In the genomic region with DNA sequence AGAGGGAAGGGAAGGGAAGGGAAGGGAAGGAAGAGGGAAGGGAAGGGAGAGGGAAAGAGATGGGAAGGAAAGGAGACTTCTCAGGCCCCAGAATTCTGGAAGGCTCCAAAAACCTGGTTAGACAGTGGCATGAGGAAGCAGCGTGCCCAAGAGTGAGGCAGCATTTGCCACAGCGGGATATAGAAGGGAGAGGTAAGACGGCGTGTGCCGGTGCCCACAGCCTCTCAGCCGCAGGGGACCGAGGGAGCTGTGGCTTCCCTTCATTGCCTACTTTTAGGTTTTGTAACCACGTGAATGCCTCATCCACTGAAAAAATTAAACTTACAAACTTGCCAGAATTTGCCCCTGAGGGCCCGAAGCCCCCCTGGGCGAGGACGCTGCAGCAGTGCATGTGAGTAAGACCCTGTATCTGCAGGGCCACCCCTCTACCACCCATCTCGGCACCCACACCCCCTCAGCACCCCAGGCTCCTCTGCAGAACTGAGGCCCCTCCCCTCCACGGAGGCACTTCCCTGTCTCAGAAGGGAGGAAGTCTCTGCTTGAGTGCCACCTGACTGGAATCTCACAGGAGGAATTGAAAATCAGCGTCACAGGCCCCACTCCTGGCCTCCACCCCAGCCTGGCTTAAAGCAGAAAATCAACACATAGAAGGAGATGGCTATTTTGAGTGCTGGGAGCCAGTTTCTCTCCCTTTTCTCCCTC, we compare ENCODE assay signal across 12 cellular contexts. TPM values are rescaled to one million over a fixed set of nuclear protein-coding genes. Genes with fewer than 3 reads are reported as not detected.
DNase-seq lines count a peak whose midpoint lies in the region; ATAC-seq and TF ChIP-seq lines count a peak whose summit lies in the region.
"Had no signal": no experiment of that assay in that cellular context is flagged by ENCODE, and none has a peak within 500 bp of the region (broad histone marks: within the 10 kb centered on the region; RNA-seq: fewer than 3 reads in every experiment).

No MANE protein-coding gene starts in this region.

- WGBS in sigmoid colon, 2 donors, result 42 to 75% methylated on average over 14 of the region's 14 CpGs

- no peak for TF ChIP-seq EP300 in sigmoid colon (IDR thresholded peaks at IDR 0.05)

- no peaks in the 10 kb centered on the region for H3K9me3 ChIP-seq in sigmoid colon
- H3K9me3 ChIP-seq: SJCRH30 had no signal

- no peaks in the 10 kb centered on the region for H3K36me3 ChIP-seq in sigmoid colon
- H3K36me3 ChIP-seq: SJCRH30 had no signal

- peaks cover 19% of the 10 kb centered on the region for H3K4me1 Mint-ChIP-seq in endothelial cell (ENCODE audit: unreplicated experiment)

- H3K4me1 ChIP-seq in sigmoid colon, result no peaks in the 10 kb centered on the region

- H3K9me3 Mint-ChIP-seq in endothelial cell (ENCODE audit: unreplicated experiment), result no peaks in the 10 kb centered on the region
- H3K9me3 Mint-ChIP-seq: stimulated activated effector memory CD8-positive, alpha-beta T cell treated with anti-CD3 and anti-CD28 coated beads, Interleukin-12 subunit alpha, Interleukin-12 subunit beta, amount 100 ng/mL, for 72 hours had no signal

- no peak for TF ChIP-seq POLR2A in sigmoid colon (IDR thresholded peaks at IDR 0.05)

- no peaks in the 10 kb centered on the region for H3K27me3 Mint-ChIP-seq in endothelial cell (ENCODE audit: unreplicated experiment)

- DNase-seq in CD1c-positive myeloid dendritic cell (ENCODE audit: extremely low spot score) (peak; percentile 85), UCSD-AML1 (lab: John Stamatoyannopoulos, UW; ENCODE audit: unreplicated experiment) (peak; percentile 68), hippocampal formation (lab: John Stamatoyannopoulos, UW) (peak; percentile 58 to 62), sigmoid colon (peak; percentile 70), DMS114 treated with DMSO at 0.1 percent for 48 hours (lab: John Stamatoyannopoulos, UW; ENCODE audit: unreplicated experiment) (no peak), kidney glomerular epithelial cell (lab: John Stamatoyannopoulos, UW) (no peak), endothelial cell (ENCODE audit: low spot score) (no peak)
- DNase-seq: central memory CD4-positive, alpha-beta T cell; NCI-H1694 treated with DMSO at 0.1 percent for 48 hours had no signal

- H3K27me3 ChIP-seq in sigmoid colon, result no peaks in the 10 kb centered on the region
- H3K27me3 ChIP-seq: SJCRH30 had no signal

- TF ChIP-seq CTCF in sigmoid colon (IDR thresholded peaks at IDR 0.05) (no peak), endothelial cell (IDR thresholded peaks at IDR 0.05; ENCODE audit: unreplicated experiment) (no peak)

- H3K4me3 Mint-ChIP-seq in endothelial cell (ENCODE audit: unreplicated experiment), result no peak overlapping the region
- H3K4me3 Mint-ChIP-seq: stimulated activated effector memory CD8-positive, alpha-beta T cell treated with anti-CD3 and anti-CD28 coated beads, Interleukin-12 subunit alpha, Interleukin-12 subunit beta, amount 100 ng/mL, for 72 hours had no signal

- no peak overlapping the region for H3K27ac Mint-ChIP-seq in endothelial cell (ENCODE audit: unreplicated experiment)
- H3K27ac Mint-ChIP-seq: stimulated activated effector memory CD8-positive, alpha-beta T cell treated with anti-CD3 and anti-CD28 coated beads, Interleukin-12 subunit alpha, Interleukin-12 subunit beta, amount 100 ng/mL, for 72 hours had no signal

- ATAC-seq in HG03280 (IDR thresholded peaks at IDR 0.05; ENCODE audit: unreplicated experiment), result no peak
- ATAC-seq: stimulated activated effector memory CD8-positive, alpha-beta T cell treated with anti-CD3 and anti-CD28 coated beads, Interleukin-12 subunit alpha, Interleukin-12 subunit beta, amount 100 ng/mL, for 72 hours had no signal

- H3K36me3 Mint-ChIP-seq in endothelial cell (ENCODE audit: low read depth, unreplicated experiment), result no peaks in the 10 kb centered on the region
- H3K36me3 Mint-ChIP-seq: stimulated activated effector memory CD8-positive, alpha-beta T cell treated with anti-CD3 and anti-CD28 coated beads, Interleukin-12 subunit alpha, Interleukin-12 subunit beta, amount 100 ng/mL, for 72 hours had no signal

- intact Hi-C loops in sigmoid colon (cut with DNase I), result no loop called here

- peak overlapping the region; percentile 23 to 45 (median 39) for H3K27ac ChIP-seq in sigmoid colon
- H3K27ac ChIP-seq: SJCRH30 had no signal

- H3K4me3 ChIP-seq in sigmoid colon, result no peak overlapping the region
- H3K4me3 ChIP-seq: SJCRH30 had no signal

RNA-seq across cellular contexts. Expression of a gene that starts 58.1 kb away (rescaled TPM):
- total RNA-seq in sigmoid colon, result under 1 TPM in 1 of 4 donors, not detected in 3; 0.36 TPM
- polyA plus RNA-seq in sigmoid colon, result not detected
- total RNA-seq in endothelial cell (ENCODE audit: unreplicated experiment), result not detected
- total RNA-seq: SJCRH30 had no signal

Comparison
In these comparisons a context has a peak if more than half of its experiments do, and no peak if none do; other contexts are left out.
1. DNase-seq: peak in CD1c-positive myeloid dendritic cell (single experiment), UCSD-AML1 (single experiment), hippocampal formation (2 of 2) and sigmoid colon (single experiment); none in DMS114 treated with DMSO at 0.1 percent for 48 hours (single experiment), kidney glomerular epithelial cell (single experiment) and endothelial cell (single experiment).